Comparison of ENCODE assay signal across 8 cellular contexts in the genomic region with DNA sequence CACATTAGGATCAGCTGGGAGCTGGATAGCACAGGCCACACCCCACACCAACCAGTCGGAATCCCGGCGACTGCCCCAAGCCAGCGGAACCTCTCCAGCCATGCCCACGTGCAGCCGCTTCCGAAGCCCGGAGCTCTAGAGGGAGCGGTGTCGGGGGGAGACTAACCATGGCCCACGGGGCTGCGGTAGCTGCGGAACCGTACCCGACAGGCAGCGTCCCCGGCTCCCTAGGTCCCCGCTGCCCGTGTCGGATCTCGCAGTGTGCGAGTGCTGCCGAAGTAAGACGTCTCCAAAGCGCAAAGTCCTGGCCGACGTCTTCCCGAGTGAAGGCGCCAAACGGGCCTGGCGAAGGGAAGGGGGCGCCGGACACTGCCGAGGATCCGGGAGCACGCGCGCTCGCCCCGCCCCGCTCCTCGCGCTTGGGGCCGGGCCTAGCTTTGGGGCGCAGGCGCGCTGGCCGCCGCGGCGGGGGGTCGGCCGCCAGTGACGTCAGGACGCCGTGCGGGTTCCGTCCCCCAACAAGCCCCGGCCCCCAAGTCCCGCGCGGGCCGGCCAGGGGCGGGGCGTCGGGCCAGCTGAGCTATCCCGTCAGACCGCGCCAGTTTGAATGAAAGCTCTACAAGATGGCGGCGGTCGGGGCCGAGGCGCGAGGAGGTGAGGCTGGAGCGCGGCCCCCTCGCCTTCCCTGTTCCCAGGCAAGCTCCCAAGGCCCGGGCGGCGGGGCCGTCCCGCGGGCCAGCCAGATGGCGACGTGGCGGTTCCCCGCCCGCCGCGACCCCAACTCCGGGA. TPM values are rescaled to one million over a fixed set of nuclear protein-coding genes. Genes with fewer than 3 reads are reported as not detected.
A peak's percentile ranks its signal among the peaks of the same experiment; 100 is the strongest.
DNase-seq lines count a peak whose midpoint lies in the region; ATAC-seq lines count a peak whose summit lies in the region.

A gene with protein sequence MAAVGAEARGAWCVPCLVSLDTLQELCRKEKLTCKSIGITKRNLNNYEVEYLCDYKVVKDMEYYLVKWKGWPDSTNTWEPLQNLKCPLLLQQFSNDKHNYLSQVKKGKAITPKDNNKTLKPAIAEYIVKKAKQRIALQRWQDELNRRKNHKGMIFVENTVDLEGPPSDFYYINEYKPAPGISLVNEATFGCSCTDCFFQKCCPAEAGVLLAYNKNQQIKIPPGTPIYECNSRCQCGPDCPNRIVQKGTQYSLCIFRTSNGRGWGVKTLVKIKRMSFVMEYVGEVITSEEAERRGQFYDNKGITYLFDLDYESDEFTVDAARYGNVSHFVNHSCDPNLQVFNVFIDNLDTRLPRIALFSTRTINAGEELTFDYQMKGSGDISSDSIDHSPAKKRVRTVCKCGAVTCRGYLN (plus strand): TSS at position 601 of the 789 bp plus-strand sequence. CDS start 23 bp downstream, at position 624.

- H3K9me3 ChIP-seq in mononuclear cell (ENCODE audit: low read depth, low read length), result no peaks in the 10 kb centered on the region

- peak within 1 kb of the TSS; percentile 81 to 90 (median 87) for H3K27ac Mint-ChIP-seq in IgD-negative memory B cell

- H3K4me1 Mint-ChIP-seq in IgD-negative memory B cell, result peaks cover 12 to 16% (median 13%) of the 10 kb centered on the region in 3 donors

- DNase-seq in DMS114 treated with DMSO at 0.1 percent for 48 hours (lab: John Stamatoyannopoulos, UW; ENCODE audit: unreplicated experiment) (peak; percentile 85), OCI-M1 (lab: John Stamatoyannopoulos, UW) (peak; percentile 97), activated T-cell treated with anti-CD3 and anti-CD28 coated beads for 24 hours (ENCODE audit: low read depth) (peak; percentile 92), epidermal melanocyte (ENCODE audit: insufficient read length, low spot score) (peak; percentile 97)
- DNase-seq in stimulated activated CD8-positive, alpha-beta memory T cell treated with anti-CD3 and anti-CD28 coated beads, Interleukin-2, amount 100 ng/mL, for 48 hours (ENCODE audit: low read depth in 2 of 2), result peak; percentile 89 to 97

- H3K9me3 Mint-ChIP-seq in IgD-negative memory B cell, result no peaks in the 10 kb centered on the region

- ATAC-seq in GM21576 (IDR thresholded peaks at IDR 0.05; ENCODE audit: unreplicated experiment), result peak; percentile 86

- no peaks in the 10 kb centered on the region for H3K36me3 Mint-ChIP-seq in IgD-negative memory B cell

- H3K27me3 Mint-ChIP-seq in IgD-negative memory B cell, result no peaks in the 10 kb centered on the region

- no peaks in the 10 kb centered on the region for H3K27me3 ChIP-seq in mononuclear cell (ENCODE audit: insufficient read depth, low read length)

- H3K4me3 Mint-ChIP-seq in IgD-negative memory B cell, result peak within 1 kb of the TSS; percentile 93 to 98 (median 96)

- H3K4me1 ChIP-seq in mononuclear cell (ENCODE audit: insufficient read depth, low read length), result peaks cover 23% of the 10 kb centered on the region

- H3K4me3 ChIP-seq in mononuclear cell (ENCODE audit: low read length), result peak within 1 kb of the TSS; percentile 78

RNA-seq across cellular contexts. Expression of the gene that starts here (rescaled TPM):
- 0.43 TPM for polyA plus RNA-seq in IgD-negative memory B cell
- total RNA-seq in mononuclear cell, result 6.3 TPM

Comparison
In these comparisons a context has a peak if more than half of its experiments do, and no peak if none do; other contexts are left out.
1. Peak in every context shown above with its lines: DNase-seq, ATAC-seq and H3K4me3 ChIP-seq.